ENCODE assay signal across 8 cellular contexts in genomic region chr2:26243643-26244478, GRCh38. TPM values are rescaled to one million over a fixed set of nuclear protein-coding genes. Genes with fewer than 3 reads are reported as not detected.
DNase-seq lines count a peak whose midpoint lies in the region; ATAC-seq lines count a peak whose summit lies in the region.

No MANE protein-coding gene starts in this region.

- H3K27me3 Mint-ChIP-seq in T-helper 1 cell treated with Interleukin-12 subunit alpha and Interleukin-12 subunit beta and Interleukin-4 antibody, amounts not matched to agents 30 μg/mL and 1 μg/mL, for 36 hours (ENCODE audit: low read depth): no peaks in the 10 kb centered on the region
- no peaks in the 10 kb centered on the region for H3K27me3 Mint-ChIP-seq in natural killer cell treated with Interleukin-12 subunit alpha and Interleukin-12 subunit beta and Interleukin-15 and Interleukin-18, amount 100 ng/mL, for 72 hours

- no peaks in the 10 kb centered on the region for H3K9me3 Mint-ChIP-seq in T-helper 1 cell treated with Interleukin-12 subunit alpha and Interleukin-12 subunit beta and Interleukin-4 antibody, amounts not matched to agents 30 μg/mL and 1 μg/mL, for 36 hours
- no peaks in the 10 kb centered on the region for H3K9me3 Mint-ChIP-seq in natural killer cell treated with Interleukin-12 subunit alpha and Interleukin-12 subunit beta and Interleukin-15 and Interleukin-18, amount 100 ng/mL, for 72 hours

- H3K4me1 Mint-ChIP-seq in T-helper 1 cell treated with Interleukin-12 subunit alpha and Interleukin-12 subunit beta and Interleukin-4 antibody, amounts not matched to agents 30 μg/mL and 1 μg/mL, for 36 hours (ENCODE audit: low read depth): peaks cover 42% of the 10 kb centered on the region
- peaks cover 48 to 60% of the 10 kb centered on the region in 2 donors for H3K4me1 Mint-ChIP-seq in natural killer cell treated with Interleukin-12 subunit alpha and Interleukin-12 subunit beta and Interleukin-15 and Interleukin-18, amount 100 ng/mL, for 72 hours (ENCODE audit: low read depth in 2 of 2)

- peak overlapping the region; percentile 94 for H3K4me3 Mint-ChIP-seq in T-helper 1 cell treated with Interleukin-12 subunit alpha and Interleukin-12 subunit beta and Interleukin-4 antibody, amounts not matched to agents 30 μg/mL and 1 μg/mL, for 36 hours
- peak overlapping the region; percentile 100 for H3K4me3 Mint-ChIP-seq in natural killer cell treated with Interleukin-12 subunit alpha and Interleukin-12 subunit beta and Interleukin-15 and Interleukin-18, amount 100 ng/mL, for 72 hours

- H3K36me3 Mint-ChIP-seq in T-helper 1 cell treated with Interleukin-12 subunit alpha and Interleukin-12 subunit beta and Interleukin-4 antibody, amounts not matched to agents 30 μg/mL and 1 μg/mL, for 36 hours (ENCODE audit: low read depth): peaks cover 4% of the 10 kb centered on the region
- H3K36me3 Mint-ChIP-seq in natural killer cell treated with Interleukin-12 subunit alpha and Interleukin-12 subunit beta and Interleukin-15 and Interleukin-18, amount 100 ng/mL, for 72 hours: peaks cover 5% of the 10 kb centered on the region

- H3K27ac Mint-ChIP-seq in T-helper 1 cell treated with Interleukin-12 subunit alpha and Interleukin-12 subunit beta and Interleukin-4 antibody, amounts not matched to agents 30 μg/mL and 1 μg/mL, for 36 hours: peak overlapping the region; percentile 94
- peak overlapping the region; percentile 96 to 98 for H3K27ac Mint-ChIP-seq in natural killer cell treated with Interleukin-12 subunit alpha and Interleukin-12 subunit beta and Interleukin-15 and Interleukin-18, amount 100 ng/mL, for 72 hours

- ATAC-seq in GM21737 (IDR thresholded peaks at IDR 0.05; ENCODE audit: unreplicated experiment): peak; percentile 22
- ATAC-seq in natural killer cell treated with Interleukin-12 subunit alpha and Interleukin-12 subunit beta and Interleukin-15 and Interleukin-18, amount 100 ng/mL, for 72 hours: peak; percentile 62 to 77

- DNase-seq in T-helper 1 cell: no peak
- DNase-seq in Jurkat, Clone E6-1 (ENCODE audit: low read depth, low spot score): peak; percentile 21
- DNase-seq in T-helper 22 cell (ENCODE audit: low read depth): peak; percentile 13
- DNase-seq in fibroblast of gingiva (ENCODE audit: low read depth): peak; percentile 8
- no peak for DNase-seq in natural killer cell treated with Interleukin-12 subunit alpha and Interleukin-12 subunit beta and Interleukin-15 and Interleukin-18, amount 100 ng/mL, for 72 hours (ENCODE audit: low spot score)
- no peak for DNase-seq in mesenteric fat pad (ENCODE audit: low spot score)

- peak overlapping the region; percentile 98 for H3K4me3 ChIP-seq in Jurkat, Clone E6-1 (ENCODE audit: low read length)

RNA-seq across cellular contexts. Expression of gene HADHA, which starts 0.6 kb away (rescaled TPM):
- 138 TPM for polyA plus RNA-seq in Jurkat, Clone E6-1 (2012; ENCODE audit: insufficient read depth, insufficient read length)
- total RNA-seq in natural killer cell treated with Interleukin-12 subunit alpha and Interleukin-12 subunit beta and Interleukin-15 and Interleukin-18, amount 100 ng/mL, for 72 hours: 100 to 1,000 TPM in 1 of 2 donors, 10 to 100 TPM in 1; 80.4 to 108 TPM
- total RNA-seq in mesenteric fat pad: 220 TPM

RNA-seq across cellular contexts. Expression of gene HADHB, which starts 0.9 kb away (rescaled TPM):
- polyA plus RNA-seq in Jurkat, Clone E6-1 (2012; ENCODE audit: insufficient read depth, insufficient read length): 86.7 TPM
- 10 to 100 TPM; 49.1 to 58.1 TPM for total RNA-seq in natural killer cell treated with Interleukin-12 subunit alpha and Interleukin-12 subunit beta and Interleukin-15 and Interleukin-18, amount 100 ng/mL, for 72 hours
- 224 TPM for total RNA-seq in mesenteric fat pad

Comparison
In these comparisons a context has a peak if more than half of its experiments do, and no peak if none do; other contexts are left out.
1. DNase-seq: peak in Jurkat, Clone E6-1 (single experiment), T-helper 22 cell (single experiment) and fibroblast of gingiva (single experiment); none in T-helper 1 cell (0 of 5), natural killer cell treated with Interleukin-12 subunit alpha and Interleukin-12 subunit beta and Interleukin-15 and Interleukin-18, amount 100 ng/mL, for 72 hours (single experiment) and mesenteric fat pad (single experiment).